Comparison of ENCODE assay signal across 28 cellular contexts in genomic region chr6:34170341-34170740, GRCh38. TPM values are rescaled to one million over a fixed set of nuclear protein-coding genes. Genes with fewer than 3 reads are reported as not detected.
DNase-seq lines count a peak whose midpoint lies in the region; ATAC-seq, FAIRE-seq and TF ChIP-seq lines count a peak whose summit lies in the region.
"Had no signal": no experiment of that assay in that cellular context is flagged by ENCODE, and none has a peak within 500 bp of the region (broad histone marks: within the 10 kb centered on the region; RNA-seq: fewer than 3 reads in every experiment).

No MANE protein-coding gene starts in this region.

- peak; percentile 0 for DNase-seq in GM13976 (ENCODE audit: low spot score)
- peak; percentile 11 for DNase-seq in SK-MEL-5 (ENCODE audit: low read depth, low spot score)
- peak; percentile 6 for DNase-seq in left lobe of liver (ENCODE audit: low spot score)
- DNase-seq in upper lobe of right lung, result peak; percentile 10
- DNase-seq in urothelium cell line (ENCODE audit: low spot score), result no peak
- DNase-seq in psoas muscle, result no peak
- no peak for DNase-seq in mesendoderm
- DNase-seq: Caco-2; CD8-positive, alpha-beta T cell; DMS 273 treated with DMSO at 0.1 percent for 48 hours; DND-41; H9; Karpas-422; NCI-H1092; NCI-H1417 treated with DMSO at 0.1 percent for 48 hours; NCI-H1694 treated with DMSO at 0.1 percent for 48 hours; NCI-H2081 treated with DMSO at 0.1 percent for 48 hours; NCI-H2171 treated with DMSO at 0.1 percent for 48 hours; NCI-H524; NCI-H774; PC-3; SJCRH30 had no signal

- FAIRE-seq in urothelium cell line (lab: Jason Lieb, UNC), result no peak
- FAIRE-seq: GM18507 had no signal

- H2AK5ac ChIP-seq in mesendoderm (ENCODE audit: low read length), result no peak overlapping the region

- WGBS in psoas muscle, 3 donors, result 24 to 30% (median 29%) methylated on average over 4 of the region's 4 CpGs
- WGBS in mesendoderm (ENCODE audit: extremely low coverage, insufficient coverage, low lambda C conversion rate), result no CpG with 5 or more reads among the region's 4 CpGs

- intact Hi-C loops in upper lobe of right lung (cut with DNase I) (no loop called here), psoas muscle (cut with DNase I) (no loop called here)

- in situ Hi-C loops in GM13976 (cut with MboI; ENCODE audit: low sequenced_read_pairs, unreplicated experiment), result no loop called here
- in situ Hi-C loops in SK-MEL-5 (cut with HindIII; ENCODE audit: low pct_unique_long_range_greater_than_20kb, low sequenced_read_pairs), result no loop called here

- TF ChIP-seq CTCF in GM13976 (IDR thresholded peaks at IDR 0.05; ENCODE audit: borderline replicate concordance, control extremely low read depth, extremely low read depth, insufficient read depth, missing control alignments), result no peak
- no peak for TF ChIP-seq CTCF in upper lobe of right lung (IDR thresholded peaks at IDR 0.05)
- no peak for TF ChIP-seq CTCF in psoas muscle (IDR thresholded peaks at IDR 0.05)

- no peaks in the 10 kb centered on the region for H3K36me3 ChIP-seq in upper lobe of right lung
- H3K36me3 ChIP-seq in psoas muscle (ENCODE audit: insufficient read depth in 1 of 2, low read depth in 1 of 2), result no peaks in the 10 kb centered on the region
- H3K36me3 ChIP-seq in mesendoderm (ENCODE audit: control insufficient read depth, insufficient read depth, low read length), result no peaks in the 10 kb centered on the region
- H3K36me3 ChIP-seq: SJCRH30 had no signal

- no peak overlapping the region for H3K4me2 ChIP-seq in mesendoderm (ENCODE audit: low read length)
- H3K4me2 ChIP-seq: GM23338 had no signal

- H2BK5ac ChIP-seq in mesendoderm (ENCODE audit: low read length), result no peak overlapping the region

- no peak overlapping the region for H4K5ac ChIP-seq in mesendoderm (ENCODE audit: low read length)

- H2BK120ac ChIP-seq in mesendoderm (ENCODE audit: low read depth, low read length), result no peak overlapping the region

- H3K23ac ChIP-seq in mesendoderm (ENCODE audit: low read length), result no peak overlapping the region

- H3K9me3 ChIP-seq in upper lobe of right lung, result no peaks in the 10 kb centered on the region
- H3K9me3 ChIP-seq in psoas muscle, result no peaks in the 10 kb centered on the region
- H3K9me3 ChIP-seq: Caco-2, SJCRH30 had no signal

- no peak for ATAC-seq in left lobe of liver
- no peak for ATAC-seq in upper lobe of right lung
- no peak for ATAC-seq in psoas muscle
- ATAC-seq: CD8-positive, alpha-beta T cell; GM23338; PC-3; Right ventricle myocardium inferior had no signal

- no peak overlapping the region for H3K4me3 ChIP-seq in upper lobe of right lung
- H3K4me3 ChIP-seq in psoas muscle, result no peak overlapping the region
- H3K4me3 ChIP-seq in mesendoderm (ENCODE audit: low read length), result no peak overlapping the region
- H3K4me3 ChIP-seq: GM23338, SJCRH30 had no signal

- H3K56ac ChIP-seq in mesendoderm (ENCODE audit: low read length), result no peak overlapping the region

- no peak overlapping the region for H4K8ac ChIP-seq in mesendoderm (ENCODE audit: low read depth, low read length)

- H3K18ac ChIP-seq in mesendoderm (ENCODE audit: low read length), result no peak overlapping the region

- H3K4ac ChIP-seq in mesendoderm (ENCODE audit: low read depth, low read length), result no peak overlapping the region

- H3K4me1 ChIP-seq in upper lobe of right lung, result no peaks in the 10 kb centered on the region
- H3K4me1 ChIP-seq in psoas muscle, result no peaks in the 10 kb centered on the region
- H3K4me1 ChIP-seq in mesendoderm (ENCODE audit: control insufficient read depth, low read depth, low read length), result no peaks in the 10 kb centered on the region
- H3K4me1 ChIP-seq: Caco-2, SJCRH30 had no signal

- H3K27ac ChIP-seq in upper lobe of right lung, result no peak overlapping the region
- no peak overlapping the region for H3K27ac ChIP-seq in psoas muscle
- H3K27ac ChIP-seq in mesendoderm (ENCODE audit: low read depth, low read length), result no peak overlapping the region
- H3K27ac ChIP-seq: C4-2B, SJCRH30 had no signal

- H3K27me3 ChIP-seq in upper lobe of right lung (no peaks in the 10 kb centered on the region), psoas muscle (ENCODE audit: insufficient read depth in 3 of 3, low read length in 2 of 3) (no peaks in the 10 kb centered on the region), mesendoderm (ENCODE audit: insufficient read depth, low read length, poor library complexity) (no peaks in the 10 kb centered on the region)
- H3K27me3 ChIP-seq: SJCRH30 had no signal

- no peaks in the 10 kb centered on the region for H3K79me2 ChIP-seq in mesendoderm (ENCODE audit: control insufficient read depth, insufficient read depth, low read length)

- no peak overlapping the region for H3K9ac ChIP-seq in mesendoderm (ENCODE audit: low read length)

- no peak overlapping the region for H2BK15ac ChIP-seq in mesendoderm (replicated peaks; ENCODE audit: low read depth)

- H3K79me1 ChIP-seq in mesendoderm (ENCODE audit: low read length), result no peaks in the 10 kb centered on the region

RNA-seq across cellular contexts. Expression of gene GRM4, which starts 24.5 kb away (rescaled TPM):
- total RNA-seq in SK-MEL-5 (2014; rRNA removed; shearing (Covaris generic)), result not detected in 2 replicates
- not detected in 2 replicates for polyA plus RNA-seq in SK-MEL-5 (2015; cell fraction: cytosol; rRNA removed)
- polyA plus RNA-seq in SK-MEL-5 (2015; cell fraction: nucleus; rRNA removed), result not detected in 2 replicates
- not detected for total RNA-seq in left lobe of liver
- 0.29 TPM for total RNA-seq in upper lobe of right lung
- under 1 TPM in 2 of 4 donors, not detected in 2; 0.07 to 0.39 TPM for total RNA-seq in psoas muscle
- polyA plus RNA-seq in psoas muscle, result under 1 TPM in 1 of 3 donors, not detected in 2; 0.14 TPM
- polyA plus RNA-seq in mesendoderm (2013, experiment 1 of 2), result 26.7 TPM
- polyA plus RNA-seq in mesendoderm (2013, experiment 2 of 2), result 26.5 TPM
- total RNA-seq: B cell, HT-29, PC-3, Right ventricle myocardium inferior had no signal

Comparison
In these comparisons a context has a peak if more than half of its experiments do, and no peak if none do; other contexts are left out.
1. DNase-seq: peak in GM13976 (single experiment), SK-MEL-5 (single experiment), left lobe of liver (single experiment) and upper lobe of right lung (single experiment); none in urothelium cell line (single experiment), psoas muscle (0 of 2) and mesendoderm (single experiment).